27 cellular contexts compared by ENCODE assay signal in genomic region chr2:17181051-17181450, GRCh38.
"Had no signal": no experiment of that assay in that cellular context is flagged by ENCODE, and none has a peak within 500 bp of the region (broad histone marks: within the 10 kb centered on the region; RNA-seq: fewer than 3 reads in every experiment).

No MANE protein-coding gene starts in this region.

- H3K27ac ChIP-seq: stomach, suprapubic skin, testis, thoracic aorta, thyroid gland, tibial artery, tibial nerve, transverse colon, upper lobe of left lung, upper lobe of right lung, uterus, vagina had no signal

- H3K9me3 ChIP-seq: stomach, suprapubic skin, testis, thoracic aorta, thyroid gland, tibial artery, tibial nerve, transverse colon, upper lobe of left lung, upper lobe of right lung, uterus, vagina had no signal

- FAIRE-seq: urothelium cell line had no signal

- H3K27me3 ChIP-seq: stomach, suprapubic skin, testis, thyroid gland, tibial artery, tibial nerve, transverse colon, upper lobe of left lung, upper lobe of right lung, uterus, vagina had no signal

- H3K4me1 ChIP-seq: stomach, suprapubic skin, testis, thyroid gland, tibial artery, tibial nerve, transverse colon, upper lobe of left lung, upper lobe of right lung, uterus, vagina had no signal

- H3K4me3 ChIP-seq: stomach, suprapubic skin, testis, thoracic aorta, thyroid gland, tibial artery, tibial nerve, transverse colon, upper lobe of left lung, upper lobe of right lung, uterus, vagina had no signal

- ATAC-seq: stimulated activated effector memory CD8-positive, alpha-beta T cell treated with anti-CD3 and anti-CD28 coated beads, Interleukin-12 subunit alpha, Interleukin-12 subunit beta, amount 100 ng/mL, for 72 hours; stimulated activated memory B cell treated with anti-CD40 and anti-IgM and Interleukin-4, amounts not matched to agents 10 μg/mL and 1 μg/mL and 100 μg/mL, for 72 hours; stimulated activated naive B cell treated with anti-CD40 and anti-IgM and Interleukin-4, amounts not matched to agents 10 μg/mL and 1 μg/mL and 100 μg/mL, for 72 hours; stimulated activated naive CD8-positive, alpha-beta T cell treated with anti-CD3 and anti-CD28 coated beads, Interleukin-15, amount 100 ng/mL, for 72 hours; stimulated activated naive CD8-positive, alpha-beta T cell treated with anti-CD3 and anti-CD28 coated beads, Interleukin-15, Interleukin-2, amounts not matched to agents 100 U/mL and 50 U/mL, for 24 hours; upper lobe of right lung had no signal

- DNase-seq: stimulated activated CD4-positive, alpha-beta T cell treated with anti-CD3 and anti-CD28 coated beads, Interleukin-2, amount 100 ng/mL, for 48 hours; stimulated activated CD4-positive, alpha-beta T cell treated with anti-CD3 and anti-CD28 coated beads, Interleukin-4, amount 100 ng/mL, for 1 hour; stimulated activated CD4-positive, alpha-beta T cell treated with anti-CD3 and anti-CD28 coated beads, Interleukin-4, amount 100 ng/mL, for 24 hours; stimulated activated CD4-positive, alpha-beta T cell treated with anti-CD3 and anti-CD28 coated beads, Interleukin-4, amount 100 ng/mL, for 4 hours; stimulated activated CD8-positive, alpha-beta memory T cell treated with anti-CD3 and anti-CD28 coated beads, Interleukin-4, amount 100 ng/mL, for 48 hours; stimulated activated naive B cell treated with anti-CD40 and anti-IgM and Interleukin-4, amounts not matched to agents 10 μg/mL and 1 μg/mL and 100 μg/mL, for 72 hours; stimulated activated naive CD4-positive, alpha-beta T cell; stimulated activated naive CD4-positive, alpha-beta T cell treated with Interleukin-2 at 50 U/mL for 16 hours; stimulated activated naive CD8-positive, alpha-beta T cell treated with anti-CD3 and anti-CD28 coated beads, Interleukin-15, amount 100 ng/mL, for 72 hours; stimulated activated naive CD8-positive, alpha-beta T cell treated with anti-CD3 and anti-CD28 coated beads, Interleukin-15, Interleukin-2, amounts not matched to agents 100 U/mL and 50 U/mL, for 24 hours; stomach; substantia nigra; testis; thyroid gland; tibial artery; transverse colon; trophoblast cell; upper lobe of left lung; upper lobe of right lung; uterus had no signal

- H3K36me3 ChIP-seq: stomach, suprapubic skin, thoracic aorta, thyroid gland, tibial artery, tibial nerve, transverse colon, upper lobe of left lung, upper lobe of right lung, uterus, vagina had no signal
